In the genomic region with DNA sequence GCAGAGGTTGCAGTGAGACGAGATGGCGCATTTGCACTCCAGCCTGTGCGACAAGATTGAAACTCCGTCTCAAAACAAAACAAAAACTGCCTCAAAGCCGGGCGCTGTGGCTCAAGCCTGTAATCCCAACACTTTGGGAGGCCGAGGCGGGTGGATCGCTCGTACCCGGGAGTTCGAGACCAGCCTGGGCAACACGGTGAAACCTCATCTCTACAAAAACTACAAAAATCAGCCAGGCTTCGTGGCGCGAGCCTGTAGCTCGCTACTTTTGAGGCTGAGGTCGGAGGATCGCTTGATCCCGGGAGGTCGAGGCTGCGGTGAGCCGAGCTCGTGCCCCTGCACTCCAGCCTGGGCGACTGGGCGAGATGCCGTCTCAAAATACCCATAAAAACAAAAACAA, we compare ENCODE assay signal across 1 cellular context.
TF ChIP-seq lines count a peak whose summit lies in the region.

No MANE protein-coding gene starts in this region.

TF ChIP-seq in K562, 482 proteins besides CTCF, POLR2A, EP300 and RAD21:
- TF ChIP-seq ZFP36 (IDR thresholded peaks at IDR 0.05; ENCODE audit: low read depth, low read length, partially characterized antibody) (no peak), RBFOX2 (IDR thresholded peaks at IDR 0.05; ENCODE audit: low read depth, low read length) (0 out of 2 replicates have a peak, but pooled peaks have one; percentile 26), JUNB (CRISPR knock-in tag; conservative IDR thresholded peaks at IDR 0.05) (no peak), ZNF134 (CRISPR knock-in tag; conservative IDR thresholded peaks at IDR 0.05) (no peak)
